ENCODE assay signal across 19 cellular contexts in genomic region chr7:79091011-79091410, GRCh38.
"Had no signal": no experiment of that assay in that cellular context is flagged by ENCODE, and none has a peak within 500 bp of the region (broad histone marks: within the 10 kb centered on the region; RNA-seq: fewer than 3 reads in every experiment).

No MANE protein-coding gene starts in this region.

- DNase-seq: activated CD4-positive, alpha-beta T cell treated with anti-CD3 and anti-CD28 coated beads for 1 hour; activated CD4-positive, alpha-beta T cell treated with anti-CD3 and anti-CD28 coated beads, Interleukin-2, amount 10 ng/mL, durations not matched to agents 24 days and 14 days; activated CD4-positive, alpha-beta T cell treated with anti-CD3 and anti-CD28 coated beads, Interleukin-2, amount 50 U/mL, for 48 hours; activated CD8-positive, alpha-beta memory T cell treated with anti-CD3 and anti-CD28 coated beads, Interleukin-2, amount 10 ng/mL, durations not matched to agents 7 days and 5 days; activated effector memory CD4-positive, alpha-beta T cell treated with Interleukin-2 at 50 U/mL for 16 hours; activated naive CD4-positive, alpha-beta T cell; activated T-cell treated with anti-CD3 and anti-CD28 coated beads, Interleukin-2, amount 50 U/mL, for 24 hours; amniotic stem cell; MM.1S; NCI-H1105; NCI-H1436; NCI-H1694 treated with DMSO at 0.1 percent for 48 hours; NCI-H2029 treated with DMSO at 0.1 percent for 48 hours; NCI-H510A treated with DMSO at 0.1 percent for 48 hours; SHP77; T-helper 17 cell; T-helper 9 cell had no signal

- H3K36me3 ChIP-seq: ascending aorta, SJSA1 had no signal

- H3K27me3 ChIP-seq: ascending aorta, SJSA1 had no signal

- H3K4me3 ChIP-seq: ascending aorta, SJSA1 had no signal

- H3K9me3 ChIP-seq: SJSA1 had no signal

- H3K27ac ChIP-seq: ascending aorta, SJSA1 had no signal

- H3K4me1 ChIP-seq: ascending aorta, SJSA1 had no signal
